In the genomic region with DNA sequence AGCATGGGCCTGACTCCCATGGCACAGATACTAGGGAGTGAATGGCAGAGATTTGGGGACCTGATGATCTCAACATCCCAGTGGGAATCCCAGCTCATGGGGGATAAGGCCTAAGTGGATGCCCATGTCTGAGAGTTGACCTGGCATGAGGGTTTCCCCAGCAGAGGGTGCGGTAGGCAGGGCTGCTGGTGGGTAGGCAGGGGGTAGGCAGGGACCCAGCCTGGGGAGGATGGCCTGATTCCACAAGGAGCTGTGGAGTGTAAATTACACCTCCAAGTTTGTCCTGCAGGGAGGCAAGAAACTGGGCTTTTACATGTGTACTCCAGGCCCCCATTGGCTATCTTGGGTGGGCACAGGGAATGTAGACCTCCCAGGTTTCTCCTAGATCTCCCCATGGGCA, we compare ENCODE assay signal across 22 cellular contexts. TPM values are rescaled to one million over a fixed set of nuclear protein-coding genes. Genes with fewer than 3 reads are reported as not detected.
DNase-seq lines count a peak whose midpoint lies in the region; ATAC-seq and TF ChIP-seq lines count a peak whose summit lies in the region.
"Had no signal": no experiment of that assay in that cellular context is flagged by ENCODE, and none has a peak within 500 bp of the region (broad histone marks: within the 10 kb centered on the region; RNA-seq: fewer than 3 reads in every experiment).

No MANE protein-coding gene starts in this region.

- H3K27me3 Mint-ChIP-seq in activated CD4-positive, alpha-beta T cell treated with anti-CD3 and anti-CD28 coated beads, Interleukin-2, amount 10 ng/mL, durations not matched to agents 7 days and 5 days = no peaks in the 10 kb centered on the region
- H3K27me3 Mint-ChIP-seq in dendritic cell treated with granulocyte-macrophage colony-stimulating factor and Interleukin-4, amounts not matched to agents 40 ng/mL and 50 ng/mL, for 4 days = no peaks in the 10 kb centered on the region

- TF ChIP-seq CTCF in GM12864 (IDR thresholded peaks at IDR 0.05; ENCODE audit: low read depth, low read length, missing control alignments) = peak; percentile 1

- no peaks in the 10 kb centered on the region for H3K9me3 Mint-ChIP-seq in activated CD4-positive, alpha-beta T cell treated with anti-CD3 and anti-CD28 coated beads, Interleukin-2, amount 10 ng/mL, durations not matched to agents 7 days and 5 days
- H3K9me3 Mint-ChIP-seq in dendritic cell treated with granulocyte-macrophage colony-stimulating factor and Interleukin-4, amounts not matched to agents 40 ng/mL and 50 ng/mL, for 4 days = peaks cover 11% of the 10 kb centered on the region
- H3K9me3 Mint-ChIP-seq: nephron had no signal

- CTCF ChIA-PET in activated CD4-positive, alpha-beta T cell treated with anti-CD3 and anti-CD28 coated beads, Interleukin-2, amount 10 ng/mL, durations not matched to agents 7 days and 5 days (lab: Charles Lee) = interaction anchor here (0.7 to 2.0 kb wide), 4 partner anchors 10 to 521 kb away, joined by 3 to 8 read pairs (median 4); partner anchors contain the start of gene ATG16L1

- no peak for ATAC-seq in HG03045 (IDR thresholded peaks at IDR 0.05; ENCODE audit: unreplicated experiment)
- ATAC-seq: HepG2, pancreas had no signal

- no peak overlapping the region for H3K4me3 Mint-ChIP-seq in activated CD4-positive, alpha-beta T cell treated with anti-CD3 and anti-CD28 coated beads, Interleukin-2, amount 10 ng/mL, durations not matched to agents 7 days and 5 days
- H3K4me3 Mint-ChIP-seq in dendritic cell treated with granulocyte-macrophage colony-stimulating factor and Interleukin-4, amounts not matched to agents 40 ng/mL and 50 ng/mL, for 4 days = no peak overlapping the region
- H3K4me3 Mint-ChIP-seq: brain, nephron had no signal

- peaks cover 31% of the 10 kb centered on the region for H3K36me3 Mint-ChIP-seq in activated CD4-positive, alpha-beta T cell treated with anti-CD3 and anti-CD28 coated beads, Interleukin-2, amount 10 ng/mL, durations not matched to agents 7 days and 5 days (ENCODE audit: low read depth)
- peaks cover 67% of the 10 kb centered on the region for H3K36me3 Mint-ChIP-seq in dendritic cell treated with granulocyte-macrophage colony-stimulating factor and Interleukin-4, amounts not matched to agents 40 ng/mL and 50 ng/mL, for 4 days (ENCODE audit: low read depth)
- H3K36me3 Mint-ChIP-seq: brain had no signal

- intact Hi-C loops in dendritic cell treated with granulocyte-macrophage colony-stimulating factor and Interleukin-4, amounts not matched to agents 40 ng/mL and 50 ng/mL, for 4 days (cut with micrococcal nuclease) = no loop called here
- intact Hi-C loops in posterior vena cava (cut with DNase I) = no loop called here

- H3K27ac Mint-ChIP-seq in activated CD4-positive, alpha-beta T cell treated with anti-CD3 and anti-CD28 coated beads, Interleukin-2, amount 10 ng/mL, durations not matched to agents 7 days and 5 days = peak overlapping the region; percentile 73
- H3K27ac Mint-ChIP-seq in dendritic cell treated with granulocyte-macrophage colony-stimulating factor and Interleukin-4, amounts not matched to agents 40 ng/mL and 50 ng/mL, for 4 days = peak overlapping the region; percentile 11
- H3K27ac Mint-ChIP-seq: brain, nephron had no signal

- H3K4me1 Mint-ChIP-seq in activated CD4-positive, alpha-beta T cell treated with anti-CD3 and anti-CD28 coated beads, Interleukin-2, amount 10 ng/mL, durations not matched to agents 7 days and 5 days = peaks cover 41% of the 10 kb centered on the region
- peaks cover 63% of the 10 kb centered on the region for H3K4me1 Mint-ChIP-seq in dendritic cell treated with granulocyte-macrophage colony-stimulating factor and Interleukin-4, amounts not matched to agents 40 ng/mL and 50 ng/mL, for 4 days (ENCODE audit: low read depth)
- H3K4me1 Mint-ChIP-seq: nephron had no signal

- DNase-seq in activated CD4-positive, alpha-beta T cell treated with anti-CD3 and anti-CD28 coated beads, Interleukin-2, amount 10 ng/mL, durations not matched to agents 7 days and 5 days = no peak
- no peak for DNase-seq in activated CD4-positive, alpha-beta T cell treated with anti-CD3 and anti-CD28 coated beads, Interleukin-2, amount 50 U/mL, for 48 hours
- no peak for DNase-seq in GM12864 (ENCODE audit: low read depth)
- peak; percentile 67 for DNase-seq in posterior vena cava (ENCODE audit: low spot score)
- DNase-seq in iPS-NIHi7 (ENCODE audit: extremely low spot score) = no peak
- no peak for DNase-seq in COLO829 (ENCODE audit: low spot score)
- DNase-seq: 8988T; activated CD4-positive, alpha-beta T cell treated with anti-CD3 and anti-CD28 coated beads for 48 hours; midbrain; MV-4-11; NCI-H1436 treated with DMSO at 0.1 percent for 48 hours; NCI-H2107; NCI-H446; stimulated activated CD4-positive, alpha-beta T cell treated with anti-CD3 and anti-CD28 coated beads, Interleukin-4, amount 100 ng/mL, for 1 hour; testis had no signal

- POLR2A ChIA-PET in activated CD4-positive, alpha-beta T cell treated with anti-CD3 and anti-CD28 coated beads, Interleukin-2, amount 10 ng/mL, durations not matched to agents 7 days and 5 days (lab: Charles Lee) = no interaction called here

- H3K4me3 ChIP-seq in GM12864 (ENCODE audit: low read depth, low read length) = no peak overlapping the region
- H3K4me3 ChIP-seq: pancreas, right atrium auricular region, testis had no signal

RNA-seq across cellular contexts. Expression of gene INPP5D, which starts 46.9 kb away (rescaled TPM):
- total RNA-seq in activated CD4-positive, alpha-beta T cell treated with anti-CD3 and anti-CD28 coated beads, Interleukin-2, amount 10 ng/mL, durations not matched to agents 7 days and 5 days = 100 to 1,000 TPM; 121 to 138 TPM
- total RNA-seq in posterior vena cava = 10 to 100 TPM; 14.0 to 19.9 TPM

Comparison
In these comparisons a context has a peak if more than half of its experiments do, and no peak if none do; other contexts are left out.
1. RNA of gene INPP5D, which starts 46.9 kb away (total RNA-seq): 121 to 138 TPM in activated CD4-positive, alpha-beta T cell treated with anti-CD3 and anti-CD28 coated beads, Interleukin-2, amount 10 ng/mL, durations not matched to agents 7 days and 5 days; 14.0 to 19.9 TPM in posterior vena cava; every median in the first group is over 4 times any median in the second.